Comparison of ENCODE assay signal across 28 cellular contexts in the genomic region with DNA sequence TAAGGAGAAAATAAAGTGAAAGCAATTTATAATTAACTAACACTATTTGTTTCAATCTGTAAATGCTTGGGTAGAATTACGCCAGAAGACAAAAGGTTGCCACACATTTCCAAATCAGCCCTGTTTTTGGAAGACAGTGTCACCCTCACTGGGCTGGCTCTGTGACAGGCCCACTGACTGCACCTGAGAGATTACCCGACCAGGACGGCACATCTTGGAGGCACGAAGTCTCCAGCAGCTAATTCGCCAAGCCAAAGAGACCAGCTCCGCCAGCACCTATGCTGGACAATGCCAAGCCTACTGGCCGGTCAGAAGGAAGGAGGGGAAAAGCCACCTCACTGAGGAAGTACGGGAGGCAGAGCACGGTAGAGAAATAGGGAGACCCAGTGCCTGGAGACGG.
"Had no signal": no experiment of that assay in that cellular context is flagged by ENCODE, and none has a peak within 500 bp of the region (broad histone marks: within the 10 kb centered on the region; RNA-seq: fewer than 3 reads in every experiment).

No MANE protein-coding gene starts in this region.

- H3K9me3 Mint-ChIP-seq: activated CD4-positive, alpha-beta memory T cell treated with anti-CD3 and anti-CD28 coated beads for 36 hours; activated CD4-positive, alpha-beta T cell treated with anti-CD3 and anti-CD28 coated beads, Interleukin-2, amount 10 ng/mL, durations not matched to agents 7 days and 5 days; activated naive CD4-positive, alpha-beta T cell treated with anti-CD3 and anti-CD28 coated beads, Interleukin-2, amount 50 U/mL, for 72 hours; activated naive CD8-positive, alpha-beta T cell treated with anti-CD3 and anti-CD28 coated beads, Interleukin-2, amount 50 U/mL, for 24 hours; activated T-cell treated with anti-CD3 and anti-CD28 coated beads, Interleukin-2, amount 50 U/mL, for 4 hours had no signal

- H3K27ac Mint-ChIP-seq: activated CD4-positive, alpha-beta memory T cell treated with anti-CD3 and anti-CD28 coated beads for 36 hours; activated CD4-positive, alpha-beta T cell treated with anti-CD3 and anti-CD28 coated beads, Interleukin-2, amount 10 ng/mL, durations not matched to agents 7 days and 5 days; activated naive CD4-positive, alpha-beta T cell treated with anti-CD3 and anti-CD28 coated beads, Interleukin-2, amount 50 U/mL, for 72 hours; activated naive CD8-positive, alpha-beta T cell treated with anti-CD3 and anti-CD28 coated beads, Interleukin-2, amount 50 U/mL, for 24 hours; T-helper 17 cell had no signal

- H3K4me3 Mint-ChIP-seq: activated CD4-positive, alpha-beta memory T cell treated with anti-CD3 and anti-CD28 coated beads for 36 hours; activated CD4-positive, alpha-beta T cell treated with anti-CD3 and anti-CD28 coated beads, Interleukin-2, amount 10 ng/mL, durations not matched to agents 7 days and 5 days; activated naive CD8-positive, alpha-beta T cell treated with anti-CD3 and anti-CD28 coated beads, Interleukin-2, amount 50 U/mL, for 24 hours; activated T-cell treated with anti-CD3 and anti-CD28 coated beads, Interleukin-2, amount 50 U/mL, for 4 hours; T-helper 17 cell had no signal

- DNase-seq: activated CD4-positive, alpha-beta memory T cell treated with anti-CD3 and anti-CD28 coated beads for 36 hours; activated CD4-positive, alpha-beta T cell treated with anti-CD3 and anti-CD28 coated beads, Interleukin-2, amount 10 ng/mL, durations not matched to agents 7 days and 5 days; activated CD4-positive, CD25-positive, alpha-beta regulatory T cell; activated CD8-positive, alpha-beta memory T cell treated with anti-CD3 and anti-CD28 coated beads for 24 hours; activated effector memory CD4-positive, alpha-beta T cell treated with anti-CD3 and anti-CD28 coated beads, Interleukin-2, amount 50 U/mL, for 16 hours; activated naive CD4-positive, alpha-beta T cell treated with Interleukin-2 at 50 U/mL for 16 hours; activated naive CD8-positive, alpha-beta T cell treated with anti-CD3 and anti-CD28 coated beads, Interleukin-2, amount 50 U/mL, for 24 hours; activated T-cell treated with anti-CD3 and anti-CD28 coated beads, Interleukin-2, amount 50 U/mL, for 4 hours; amniotic stem cell; brain microvascular endothelial cell; Karpas-422; MM.1S; NCI-H1105; NCI-H1436; NCI-H1694 treated with DMSO at 0.1 percent for 48 hours; NCI-H2029 treated with DMSO at 0.1 percent for 48 hours; NCI-H510A treated with DMSO at 0.1 percent for 48 hours; NCI-H69; NK-92 treated with Interleukin-12 subunit alpha and Interleukin-12 subunit beta, amount 100 ng/mL, for 24 hours; SIG-M5; T-helper 17 cell; T-helper 9 cell had no signal

- H3K36me3 ChIP-seq: brain microvascular endothelial cell, cardiac muscle cell had no signal

- H3K27me3 ChIP-seq: brain microvascular endothelial cell, cardiac muscle cell had no signal

- H3K36me3 Mint-ChIP-seq: activated CD4-positive, alpha-beta memory T cell treated with anti-CD3 and anti-CD28 coated beads for 36 hours; activated naive CD4-positive, alpha-beta T cell treated with anti-CD3 and anti-CD28 coated beads, Interleukin-2, amount 50 U/mL, for 72 hours had no signal

- H3K27me3 Mint-ChIP-seq: activated CD4-positive, alpha-beta memory T cell treated with anti-CD3 and anti-CD28 coated beads for 36 hours; activated CD4-positive, alpha-beta T cell treated with anti-CD3 and anti-CD28 coated beads, Interleukin-2, amount 10 ng/mL, durations not matched to agents 7 days and 5 days; activated naive CD8-positive, alpha-beta T cell treated with anti-CD3 and anti-CD28 coated beads, Interleukin-2, amount 50 U/mL, for 24 hours had no signal

- H3K27ac ChIP-seq: brain microvascular endothelial cell, cardiac muscle cell, VCaP had no signal

- H3K4me1 Mint-ChIP-seq: activated CD4-positive, alpha-beta T cell treated with anti-CD3 and anti-CD28 coated beads, Interleukin-2, amount 10 ng/mL, durations not matched to agents 7 days and 5 days; activated naive CD8-positive, alpha-beta T cell treated with anti-CD3 and anti-CD28 coated beads, Interleukin-2, amount 50 U/mL, for 24 hours; T-helper 17 cell had no signal

- ATAC-seq: activated naive CD4-positive, alpha-beta T cell treated with anti-CD3 and anti-CD28 coated beads, Interleukin-2, amount 50 U/mL, for 72 hours; activated naive CD8-positive, alpha-beta T cell treated with anti-CD3 and anti-CD28 coated beads, Interleukin-2, amount 50 U/mL, for 24 hours; activated T-cell treated with anti-CD3 and anti-CD28 coated beads, Interleukin-2, amount 50 U/mL, for 4 hours; K562; T-helper 17 cell had no signal

- FAIRE-seq: astrocyte, K562, TTC549 had no signal

- H3K4me3 ChIP-seq: cardiac muscle cell, K562 had no signal
